ENCODE assay signal across 8 cellular contexts in genomic region chr12:122265433-122265832, GRCh38. TPM values are rescaled to one million over a fixed set of nuclear protein-coding genes. Genes with fewer than 3 reads are reported as not detected.
A peak's percentile ranks its signal among the peaks of the same experiment; 100 is the strongest.
DNase-seq lines count a peak whose midpoint lies in the region; ATAC-seq and TF ChIP-seq lines count a peak whose summit lies in the region.

No MANE protein-coding gene starts in this region.

- H3K27me3 ChIP-seq in H7 (ENCODE audit: control insufficient read depth, insufficient read depth, low read length) (no peaks in the 10 kb centered on the region), SJCRH30 (no peaks in the 10 kb centered on the region)

- TF ChIP-seq CTCF in fibroblast of the aortic adventitia (IDR thresholded peaks at IDR 0.05; ENCODE audit: insufficient read depth, low read length), result no peak

- no peaks in the 10 kb centered on the region; the same call in 1 of the 2 replicates for H3K36me3 ChIP-seq in H7 (replicated peaks; ENCODE audit: control insufficient read depth, insufficient read depth, low read length)
- H3K36me3 ChIP-seq in SJCRH30, result peaks cover 12% of the 10 kb centered on the region

- H3K27ac ChIP-seq in SJCRH30 (no peak overlapping the region), skin epidermis (peak overlapping the region in 18 of 21 experiments; percentile 71 to 94 (median 88))

- peak overlapping the region; percentile 89 for H3K4me3 ChIP-seq in H7 (ENCODE audit: insufficient read depth, low read depth, low read length)
- H3K4me3 ChIP-seq in SJCRH30, result peak overlapping the region; percentile 80
- H3K4me3 ChIP-seq in fibroblast of the aortic adventitia (ENCODE audit: low read depth, low read length), result peak overlapping the region; percentile 97
- H3K4me3 ChIP-seq in skin epidermis, result peak overlapping the region; percentile 65 to 98 (median 85)

- DNase-seq in H7, result no peak
- peak in 1 of 2 experiments; percentile 5 for DNase-seq in SJCRH30
- DNase-seq in fibroblast of the aortic adventitia (ENCODE audit: low read depth), result no peak
- no peak for DNase-seq in NCI-H345 treated with DMSO at 0.1 percent for 48 hours (lab: John Stamatoyannopoulos, UW; ENCODE audit: unreplicated experiment)
- DNase-seq in OCI-M2 (lab: John Stamatoyannopoulos, UW; ENCODE audit: unreplicated experiment), result no peak
- DNase-seq in effector CD4-positive, alpha-beta T cell, result no peak

- ATAC-seq in esophagus mucosa, result no peak

- H3K9me3 ChIP-seq in SJCRH30 (replicated peaks), result no peaks in the 10 kb centered on the region

- no peaks in the 10 kb centered on the region for H3K4me1 ChIP-seq in SJCRH30

RNA-seq across cellular contexts. Expression of gene VPS33A, which starts 0.9 kb away (rescaled TPM):
- total RNA-seq in H7 (2014; rRNA removed; shearing (Covaris generic)), result 38.3 and 50.1 TPM in 2 replicates
- total RNA-seq in SJCRH30 (2014; rRNA removed; shearing (Covaris generic)), result 24.2 and 25.4 TPM in 2 replicates
- total RNA-seq in fibroblast of the aortic adventitia (ENCODE audit: low replicate concordance) (18.3 and 20.9 TPM in 2 replicates), esophagus mucosa (10.7 TPM)

RNA-seq across cellular contexts. Expression of gene DIABLO, which starts 39.6 kb away (rescaled TPM):
- total RNA-seq in H7 (2014; rRNA removed; shearing (Covaris generic)), result 58.2 and 60.3 TPM in 2 replicates
- total RNA-seq in SJCRH30 (2014; rRNA removed; shearing (Covaris generic)), result 61.6 and 64.0 TPM in 2 replicates
- 50.0 and 58.9 TPM in 2 replicates for total RNA-seq in fibroblast of the aortic adventitia (ENCODE audit: low replicate concordance)
- 30.5 TPM for total RNA-seq in esophagus mucosa
